In genomic region chr2:64114063-64114911, GRCh38 we compare ENCODE assay signal across 8 cellular contexts. TPM values are rescaled to one million over a fixed set of nuclear protein-coding genes. Genes with fewer than 3 reads are reported as not detected.
DNase-seq lines count a peak whose midpoint lies in the region; ATAC-seq and TF ChIP-seq lines count a peak whose summit lies in the region.

No MANE protein-coding gene starts in this region.

- no peaks in the 10 kb centered on the region for H3K36me3 ChIP-seq in IMR-90 (ENCODE audit: control insufficient read depth, insufficient read depth, low read length)
- no peaks in the 10 kb centered on the region for H3K36me3 ChIP-seq in breast epithelium
- H3K36me3 ChIP-seq in neutrophil: no peaks in the 10 kb centered on the region
- H3K36me3 ChIP-seq in right atrium auricular region: no peaks in the 10 kb centered on the region

- no peaks in the 10 kb centered on the region for H3K9me3 ChIP-seq in IMR-90 (ENCODE audit: control insufficient read depth, insufficient read depth, low read length)
- H3K9me3 ChIP-seq in breast epithelium: no peaks in the 10 kb centered on the region
- H3K9me3 ChIP-seq in neutrophil: no peaks in the 10 kb centered on the region
- H3K9me3 ChIP-seq in right atrium auricular region: no peaks in the 10 kb centered on the region

- in situ Hi-C loops in Caki2 (cut with HindIII; ENCODE audit: low pct_unique_long_range_greater_than_20kb, low sequenced_read_pairs): no loop called here
- in situ Hi-C loops in IMR-90 (cut with MboI; ENCODE audit: low sequenced_read_pairs): no loop called here

- H4K5ac ChIP-seq in IMR-90 (ENCODE audit: low read depth, low read length): no peak overlapping the region

- H3K4me1 ChIP-seq in IMR-90 (ENCODE audit: control insufficient read depth, insufficient read depth, low read length) (no peaks in the 10 kb centered on the region; the same call in 1 of the 2 replicates), breast epithelium (peaks cover 0 to 20% of the 10 kb centered on the region in 2 donors), neutrophil (ENCODE audit: control insufficient read depth in 1 of 2, insufficient read depth in 1 of 2, low read depth in 1 of 2, low read length in 1 of 2) (peaks cover 56 to 77% of the 10 kb centered on the region in 2 experiments), right atrium auricular region (peaks cover 0 to 51% of the 10 kb centered on the region in 2 donors)

- peak; percentile 30 for DNase-seq in Caki2 (ENCODE audit: low read depth)
- peak; percentile 17 for DNase-seq in GM20000 (ENCODE audit: low spot score)
- DNase-seq in IMR-90: peak; percentile 81
- no peak for DNase-seq in breast epithelium (ENCODE audit: low spot score in 2 of 2)
- no peak for DNase-seq in Ammon's horn (ENCODE audit: low spot score)
- DNase-seq in right atrium auricular region (ENCODE audit: low spot score): no peak
- DNase-seq in NCI-H524 (lab: John Stamatoyannopoulos, UW): no peak

- H3K14ac ChIP-seq in IMR-90 (replicated peaks; ENCODE audit: low read depth, low read length): peak overlapping the region; percentile 33; the same call in 1 of the 2 replicates

- no peak overlapping the region for H3K9ac ChIP-seq in IMR-90 (ENCODE audit: low read depth, low read length)

- peak overlapping the region; percentile 43 for H2BK20ac ChIP-seq in IMR-90 (ENCODE audit: low read depth, low read length)

- H2BK120ac ChIP-seq in IMR-90 (ENCODE audit: low read depth, low read length): peak overlapping the region; percentile 8; the same call in 1 of the 2 replicates

- peak overlapping the region; percentile 43 for H2BK5ac ChIP-seq in IMR-90 (ENCODE audit: low read depth, low read length, poor library complexity, severe bottlenecking)

- peak overlapping the region; percentile 28; the same call in 1 of the 2 replicates for H3K4me2 ChIP-seq in IMR-90 (ENCODE audit: low read depth, low read length)

- peak overlapping the region; percentile 19; the same call in 1 of the 2 replicates for H2AK5ac ChIP-seq in IMR-90 (ENCODE audit: low read depth, low read length)

- intact Hi-C loops in IMR-90 (cut with micrococcal nuclease) (no loop called here), breast epithelium (cut with DNase I; ENCODE audit: low total_unique reads) (no loop called here)

- dilution Hi-C loops in IMR-90 (cut with HindIII; ENCODE audit: low sequenced_read_pairs, unreplicated experiment): no loop called here

- POLR2A ChIA-PET in IMR-90 (lab: Charles Lee; ENCODE audit: unreplicated experiment): no interaction called here

- H3K27ac ChIP-seq in IMR-90 (ENCODE audit: insufficient read depth, low read length) (no peak overlapping the region), breast epithelium (peak overlapping the region; percentile 71 to 81), neutrophil (peak overlapping the region; percentile 81), right atrium auricular region (peak overlapping the region in 1 of 2 donors; percentile 1)

- peak overlapping the region; percentile 38; the same call in 1 of the 2 replicates for H3K4ac ChIP-seq in IMR-90 (ENCODE audit: low read depth, low read length)

- TF ChIP-seq CTCF in GM20000 (IDR thresholded peaks at IDR 0.05; ENCODE audit: extremely low read depth, missing control alignments) (no peak), IMR-90 (conservative IDR thresholded peaks at IDR 0.05; ENCODE audit: low read depth, low read length) (no peak), breast epithelium (IDR thresholded peaks at IDR 0.05) (no peak), neutrophil (IDR thresholded peaks at IDR 0.05) (no peak), right atrium auricular region (IDR thresholded peaks at IDR 0.05) (no peak)

- no peak overlapping the region for H4K91ac ChIP-seq in IMR-90 (ENCODE audit: insufficient read depth, low read depth, low read length)

- WGBS in IMR-90 (ENCODE audit: extremely low coverage in 2 of 2, insufficient read length in 1 of 2), 2 experiments: no CpG with 5 or more reads among the region's 1 CpG

- H2BK15ac ChIP-seq in IMR-90 (ENCODE audit: low read depth, low read length): peak overlapping the region; percentile 20; the same call in 1 of the 3 replicates

- H3K9me1 ChIP-seq in IMR-90 (ENCODE audit: insufficient read depth, low read length): no peaks in the 10 kb centered on the region

- TF ChIP-seq POLR2A in IMR-90 (IDR thresholded peaks at IDR 0.05; ENCODE audit: low read depth, low read length) (no peak), breast epithelium (IDR thresholded peaks at IDR 0.05) (no peak)

- peak overlapping the region; percentile 34 for H2AFZ ChIP-seq in IMR-90 (replicated peaks; ENCODE audit: low read length, poor library complexity)

- no peak for TF ChIP-seq RAD21 in IMR-90 (IDR thresholded peaks at IDR 0.05; ENCODE audit: low read length)

- H3K18ac ChIP-seq in IMR-90 (ENCODE audit: low read depth, low read length): peak overlapping the region; percentile 40; the same call in 1 of the 2 replicates

- H4K20me1 ChIP-seq in IMR-90 (ENCODE audit: insufficient read depth, low read length): no peaks in the 10 kb centered on the region

- peak; percentile 91 for ATAC-seq in IMR-90 (ENCODE audit: low read depth)

- H3K79me1 ChIP-seq in IMR-90 (ENCODE audit: low read depth in 1 of 2, low read length in 2 of 2): no peaks in the 10 kb centered on the region; a peak in 2 of 4 replicates

- BruUV-seq in IMR-90 (replicated peaks; lab: Mats Ljungman, UMichigan): no TSS peak

- H3K27me3 ChIP-seq in IMR-90 (ENCODE audit: control insufficient read depth, insufficient read depth, low read length) (no peaks in the 10 kb centered on the region), breast epithelium (no peaks in the 10 kb centered on the region), neutrophil (no peaks in the 10 kb centered on the region), right atrium auricular region (no peaks in the 10 kb centered on the region)

- H4K8ac ChIP-seq in IMR-90 (ENCODE audit: low read depth in 2 of 2, low read length in 2 of 2): peak overlapping the region in 1 of 2 experiments; percentile 44; a peak in 1 of 4 replicates

- H3K4me3 ChIP-seq in IMR-90 (ENCODE audit: insufficient read depth, low read depth, low read length): no peak overlapping the region
- H3K4me3 ChIP-seq in breast epithelium: no peak overlapping the region
- H3K4me3 ChIP-seq in neutrophil (ENCODE audit: low read depth in 1 of 2, low read length in 1 of 2): peak overlapping the region in 1 of 2 experiments; percentile 51
- no peak overlapping the region for H3K4me3 ChIP-seq in right atrium auricular region

- no peak overlapping the region for H3K56ac ChIP-seq in IMR-90 (ENCODE audit: extremely low read depth, insufficient read depth, low read length)

- H2AK9ac ChIP-seq in IMR-90 (replicated peaks; ENCODE audit: low read depth, low read length, poor library complexity): peak overlapping the region; percentile 62

- CTCF ChIA-PET in IMR-90 (lab: Yijun Ruan, JAX): interaction anchor here (1.5 kb wide), 1 partner anchor 16 kb away, joined by 3 read pairs; no protein-coding TSS in a partner anchor

- no peak overlapping the region for H3K23ac ChIP-seq in IMR-90 (ENCODE audit: low read depth, low read length)

TF ChIP-seq in IMR-90, 13 proteins besides CTCF, POLR2A, EP300 and RAD21:
- TF ChIP-seq RCOR1 (IDR thresholded peaks at IDR 0.05; ENCODE audit: insufficient replicate concordance, low read length) (no peak), FOS (IDR thresholded peaks at IDR 0.05; ENCODE audit: low read depth, low read length) (0 out of 2 replicates have a peak, but pooled peaks have one; percentile 19), RFX5 (IDR thresholded peaks at IDR 0.05; ENCODE audit: low read depth, low read length) (no peak), ELK1 (IDR thresholded peaks at IDR 0.05; ENCODE audit: borderline replicate concordance, low read depth, low read length) (no peak), CEBPB (IDR thresholded peaks at IDR 0.05; ENCODE audit: low read depth, low read length) (peak; percentile 49; the same call in 1 of the 2 replicates), NFE2L2 (IDR thresholded peaks at IDR 0.05; ENCODE audit: low read depth, low read length) (no peak), MAZ (IDR thresholded peaks at IDR 0.05; ENCODE audit: borderline replicate concordance, low read depth, low read length) (no peak), SMC3 (IDR thresholded peaks at IDR 0.05; ENCODE audit: low read depth, low read length) (no peak), MAFK (IDR thresholded peaks at IDR 0.05; ENCODE audit: low read depth, low read length) (0 out of 2 replicates have a peak, but pooled peaks have one; percentile 8), MXI1 (IDR thresholded peaks at IDR 0.05; ENCODE audit: borderline replicate concordance, low read depth, low read length) (no peak), CHD1 (IDR thresholded peaks at IDR 0.05; ENCODE audit: low read depth, low read length) (no peak), BHLHE40 (IDR thresholded peaks at IDR 0.05; ENCODE audit: low read depth, low read length) (no peak), USF2 (IDR thresholded peaks at IDR 0.05; ENCODE audit: low read depth, low read length) (no peak)

RNA-seq across cellular contexts. Expression of gene PELI1, which starts 29.9 kb away (rescaled TPM):
- 8.4 and 10.9 TPM in 2 replicates for total RNA-seq in Caki2 (2014; rRNA removed; shearing (Covaris generic); ENCODE audit: low replicate concordance)
- 2.5 and 4.2 TPM in 2 replicates for total RNA-seq in IMR-90 (2012; rRNA removed)
- 2.2 and 2.3 TPM in 2 replicates for polyA plus RNA-seq in IMR-90 (2012; rRNA removed)
- 2.4 and 2.6 TPM in 2 replicates for polyA plus RNA-seq in IMR-90 (2012; cell fraction: cytosol; rRNA removed)
- polyA plus RNA-seq in IMR-90 (2012; cell fraction: nucleus; rRNA removed; ENCODE audit: low replicate concordance): 3.9 and 4.9 TPM in 2 replicates
- total RNA-seq in breast epithelium: 10 to 100 TPM; 31.8 to 51.7 (median 40.6) TPM
- 10 to 100 TPM; 10.3 to 10.9 TPM for total RNA-seq in right atrium auricular region

Comparison
In these comparisons a context has a peak if more than half of its experiments do, and no peak if none do; other contexts are left out.
1. DNase-seq: peak in Caki2 (single experiment), GM20000 (single experiment) and IMR-90 (single experiment); none in breast epithelium (0 of 2), Ammon's horn (single experiment), right atrium auricular region (single experiment) and NCI-H524 (0 of 2).